In genomic region chr17:8384801-8385335, GRCh38 we compare ENCODE assay signal across 1 cellular context.
TF ChIP-seq lines count a peak whose summit lies in the region.

No MANE protein-coding gene starts in this region.

TF ChIP-seq in A549, 52 proteins besides CTCF, POLR2A, EP300 and RAD21:
- TF ChIP-seq FOSL2 (IDR thresholded peaks at IDR 0.05): no peak
- TF ChIP-seq FOSL2 (CRISPR knock-in tag; IDR thresholded peaks at IDR 0.05): peak; percentile 30; the same call in 1 of the 2 replicates
- TF ChIP-seq NR3C1 (IDR thresholded peaks at IDR 0.05): no peak
- no peak for TF ChIP-seq TP53 (CRISPR knock-in tag; IDR thresholded peaks at IDR 0.05)
- TF ChIP-seq EHF (CRISPR knock-in tag; IDR thresholded peaks at IDR 0.05): no peak
- no peak for TF ChIP-seq HOXB13 (CRISPR knock-in tag; IDR thresholded peaks at IDR 0.05; ENCODE audit: low read depth)
- TF ChIP-seq JUN (IDR thresholded peaks at IDR 0.05): no peak
- no peak for TF ChIP-seq ZC3H11A (IDR thresholded peaks at IDR 0.05)
- no peak for TF ChIP-seq POLR2AphosphoS2 (conservative IDR thresholded peaks at IDR 0.05; ENCODE audit: low read length)
- TF ChIP-seq ZFP36 (IDR thresholded peaks at IDR 0.05; ENCODE audit: borderline replicate concordance, partially characterized antibody): no peak
- no peak for TF ChIP-seq CHD4 (IDR thresholded peaks at IDR 0.05; ENCODE audit: borderline replicate concordance)
- peak; percentile 68 for TF ChIP-seq MAX (IDR thresholded peaks at IDR 0.05)
- TF ChIP-seq ELK1 (IDR thresholded peaks at IDR 0.05; ENCODE audit: low read depth, low read length): no peak
- TF ChIP-seq E2F6 (IDR thresholded peaks at IDR 0.05; ENCODE audit: borderline replicate concordance, low read depth): peak; percentile 35; the same call in 1 of the 2 replicates
- no peak for TF ChIP-seq USF2 (IDR thresholded peaks at IDR 0.05)
- no peak for TF ChIP-seq NFE2L2 (conservative IDR thresholded peaks at IDR 0.05; ENCODE audit: low read length)
- no peak for TF ChIP-seq ATOH8 (CRISPR knock-in tag; IDR thresholded peaks at IDR 0.05; ENCODE audit: low read depth)
- peak; percentile 33; the same call in 1 of the 2 replicates for TF ChIP-seq TFCP2L1 (CRISPR knock-in tag; IDR thresholded peaks at IDR 0.05)
- TF ChIP-seq HOXA7 (CRISPR knock-in tag; IDR thresholded peaks at IDR 0.05): no peak
- no peak for TF ChIP-seq MAFK (IDR thresholded peaks at IDR 0.05; ENCODE audit: partially characterized antibody)
